8 cellular contexts compared by ENCODE assay signal in the genomic region with DNA sequence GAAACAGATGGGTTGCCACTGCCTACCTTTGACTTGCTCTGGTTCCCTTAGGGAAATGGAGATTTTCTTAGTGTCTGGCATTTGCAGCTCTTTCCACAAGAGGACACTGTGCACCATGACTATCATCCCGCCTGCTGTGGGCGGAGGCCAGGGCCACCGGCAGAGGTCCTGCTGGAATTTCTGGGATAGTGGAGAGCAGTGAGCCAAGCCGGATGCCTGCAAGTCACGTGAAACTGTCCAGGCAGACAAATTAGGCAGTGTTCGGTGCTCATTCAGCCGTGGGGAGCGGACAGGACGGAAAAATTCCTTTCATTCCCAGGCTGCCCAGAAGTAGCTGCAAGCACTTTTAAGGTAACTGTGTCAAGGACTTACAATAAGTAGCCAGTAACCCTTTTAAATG. TPM values are rescaled to one million over a fixed set of nuclear protein-coding genes. Genes with fewer than 3 reads are reported as not detected.
DNase-seq lines count a peak whose midpoint lies in the region; ATAC-seq and TF ChIP-seq lines count a peak whose summit lies in the region.

No MANE protein-coding gene starts in this region.

- H3K27ac ChIP-seq in VCaP (peak overlapping the region; percentile 88), heart left ventricle (peak overlapping the region in 8 of 12 donors; percentile 26 to 59 (median 50))

- DNase-seq in Calu3, result peak; percentile 73
- peak; percentile 81 for DNase-seq in NCI-H146 treated with DMSO at 0.1 percent for 48 hours (lab: John Stamatoyannopoulos, UW; ENCODE audit: unreplicated experiment)
- peak; percentile 75 to 91 (median 84) for DNase-seq in heart left ventricle
- DNase-seq in posterior vena cava (ENCODE audit: low spot score), result peak; percentile 88
- DNase-seq in activated CD4-positive, CD25-positive, alpha-beta regulatory T cell (lab: John Stamatoyannopoulos, UW), result no peak
- no peak for DNase-seq in T-helper 1 cell

- CTCF ChIA-PET in Calu3 (lab: Charles Lee), result interaction anchor here (0.6 to 1.9 kb wide), 4 partner anchors 9 to 332 kb away, joined by 3 to 13 read pairs (median 4); no protein-coding TSS in a partner anchor

- H3K36me3 ChIP-seq in heart left ventricle, result no peaks in the 10 kb centered on the region

- no peaks in the 10 kb centered on the region for H3K9me3 ChIP-seq in heart left ventricle

- TF ChIP-seq CTCF in Calu3 (IDR thresholded peaks at IDR 0.05; ENCODE audit: unreplicated experiment) (peak; percentile 55), VCaP (conservative IDR thresholded peaks at IDR 0.05) (peak; percentile 100), heart left ventricle (IDR thresholded peaks at IDR 0.05) (peak; percentile 51 to 92 (median 76))

- no peaks in the 10 kb centered on the region for H3K27me3 ChIP-seq in heart left ventricle

- H3K4me1 ChIP-seq in heart left ventricle, result peaks cover 0 to 12% (median 0%) of the 10 kb centered on the region in 12 donors

- BruUV-seq in Calu3 (replicated peaks; lab: Mats Ljungman, UMichigan), result no TSS peak

- no peaks in the 10 kb centered on the region for H3K4me1 Mint-ChIP-seq in Calu3 (ENCODE audit: low read depth, unreplicated experiment)

- no peak for TF ChIP-seq POLR2A in heart left ventricle (IDR thresholded peaks at IDR 0.05)

- WGBS in heart left ventricle, 4 donors, result 2 to 8% (median 4%) methylated on average over 7 to 9 of the region's 9 CpGs

- H3K27me3 Mint-ChIP-seq in Calu3 (ENCODE audit: unreplicated experiment), result peaks cover 16% of the 10 kb centered on the region

- H3K27ac Mint-ChIP-seq in Calu3 (ENCODE audit: unreplicated experiment), result no peak overlapping the region

- H3K4me3 ChIP-seq in heart left ventricle, result peak overlapping the region in 11 of 12 donors; percentile 14 to 50 (median 37)

- H3K9me3 Mint-ChIP-seq in Calu3 (ENCODE audit: low read depth, unreplicated experiment), result no peaks in the 10 kb centered on the region

- peaks cover 4% of the 10 kb centered on the region for H3K36me3 Mint-ChIP-seq in Calu3 (ENCODE audit: insufficient read depth, unreplicated experiment)

- H3K4me3 Mint-ChIP-seq in Calu3 (ENCODE audit: low read depth, unreplicated experiment), result no peak overlapping the region

- intact Hi-C loops in Calu3 (cut with micrococcal nuclease; ENCODE audit: unreplicated experiment), result loop anchor here (1.0 to 2.0 kb wide), 3 partner anchors 78 to 333 kb away; a partner anchor contains a TSS
- intact Hi-C loops in heart left ventricle (cut with DNase I), result loop anchor here in 9 of 10 donors (1.0 to 10.0 kb wide), 8 partner anchors 256 to 596 kb away; no protein-coding TSS in a partner anchor
- intact Hi-C loops in posterior vena cava (cut with DNase I), result loop anchor here in 1 of 2 donors (5.0 kb wide), 1 partner anchor 79 kb away; a partner anchor contains a TSS

- ATAC-seq in heart left ventricle (peak; percentile 98 to 99 (median 99)), GM21619 (IDR thresholded peaks at IDR 0.05; ENCODE audit: unreplicated experiment) (no peak)

RNA-seq across cellular contexts. Expression of a gene that starts 43.4 kb away (rescaled TPM):
- total RNA-seq in Calu3 (2022) (0.33 and 0.54 TPM in 2 replicates), heart left ventricle (1 to 10 TPM; 1.4 to 6.4 (median 4.7) TPM), posterior vena cava (under 1 TPM; 0.33 to 0.46 TPM)
- polyA plus RNA-seq in heart left ventricle, result 1 to 10 TPM in 1 of 2 donors, under 1 TPM in 1; 0.98 to 4.2 TPM

Comparison
In these comparisons a context has a peak if more than half of its experiments do, and no peak if none do; other contexts are left out.
1. DNase-seq: peak in Calu3 (single experiment), NCI-H146 treated with DMSO at 0.1 percent for 48 hours (single experiment), heart left ventricle (5 of 5) and posterior vena cava (single experiment); none in activated CD4-positive, CD25-positive, alpha-beta regulatory T cell (0 of 4) and T-helper 1 cell (0 of 5).
2. Peak in every context shown above with its lines, with median percentiles within 50 percentile points of each other: CTCF ChIP-seq.